In genomic region chr3:44762690-44763089, GRCh38 we compare ENCODE assay signal across 10 cellular contexts. TPM values are rescaled to one million over a fixed set of nuclear protein-coding genes. Genes with fewer than 3 reads are reported as not detected.
DNase-seq lines count a peak whose midpoint lies in the region; ATAC-seq and TF ChIP-seq lines count a peak whose summit lies in the region.
"Had no signal": no experiment of that assay in that cellular context is flagged by ENCODE, and none has a peak within 500 bp of the region (broad histone marks: within the 10 kb centered on the region; RNA-seq: fewer than 3 reads in every experiment).

No MANE protein-coding gene starts in this region.

- H3K27me3 Mint-ChIP-seq in activated T-cell treated with anti-CD3 and anti-CD28 coated beads, Interleukin-2, amount 50 U/mL, for 4 hours (ENCODE audit: low read depth) = no peaks in the 10 kb centered on the region

- H3K27me3 ChIP-seq in SU-DHL-6 (ENCODE audit: low read length) = no peaks in the 10 kb centered on the region
- no peaks in the 10 kb centered on the region for H3K27me3 ChIP-seq in fibroblast of lung (ENCODE audit: control insufficient read depth, insufficient read depth, low read length)
- H3K27me3 ChIP-seq in skeletal muscle satellite cell (ENCODE audit: control insufficient read depth, insufficient read depth, low read length) = no peaks in the 10 kb centered on the region

- DNase-seq in activated T-cell treated with anti-CD3 and anti-CD28 coated beads, Interleukin-2, amount 50 U/mL, for 4 hours = no peak
- DNase-seq in activated T-cell treated with anti-CD3 and anti-CD28 coated beads for 4 hours = no peak
- DNase-seq in fibroblast of lung (ENCODE audit: low read depth in 2 of 2) = no peak
- no peak for DNase-seq in RWPE1 (ENCODE audit: low spot score)
- no peak for DNase-seq in DMS53 (lab: John Stamatoyannopoulos, UW)
- DNase-seq: COR-L47; stimulated activated CD4-positive, alpha-beta T cell treated with anti-CD3 and anti-CD28 coated beads, Interleukin-4, amount 100 ng/mL, for 1 hour had no signal

- peaks cover 17% of the 10 kb centered on the region for H3K4me1 Mint-ChIP-seq in activated T-cell treated with anti-CD3 and anti-CD28 coated beads, Interleukin-2, amount 50 U/mL, for 4 hours (ENCODE audit: low read depth)

- H3K9me3 ChIP-seq in SU-DHL-6 (ENCODE audit: insufficient read depth, low read length) = no peaks in the 10 kb centered on the region
- no peaks in the 10 kb centered on the region for H3K9me3 ChIP-seq in fibroblast of lung (ENCODE audit: control insufficient read depth, insufficient read depth, low read depth, low read length)
- H3K9me3 ChIP-seq in skeletal muscle satellite cell (replicated peaks; ENCODE audit: low read length) = peaks cover 2% of the 10 kb centered on the region

- CTCF ChIA-PET in RWPE1 (lab: Yijun Ruan, JAX) = interaction anchor here (0.6 kb wide), 1 partner anchor 96 kb away, joined by 3 read pairs; no protein-coding TSS in a partner anchor

- H3K9me2 ChIP-seq in SU-DHL-6 (replicated peaks; ENCODE audit: insufficient read depth, low read length) = no peaks in the 10 kb centered on the region

- H3K36me3 ChIP-seq in SU-DHL-6 (ENCODE audit: low read length) (peaks cover 43% of the 10 kb centered on the region), fibroblast of lung (ENCODE audit: control insufficient read depth, insufficient read depth, low read length) (no peaks in the 10 kb centered on the region), skeletal muscle satellite cell (ENCODE audit: insufficient read depth, low read length) (peaks cover 8% of the 10 kb centered on the region)

- TF ChIP-seq CTCF in SU-DHL-6 (IDR thresholded peaks at IDR 0.05; ENCODE audit: insufficient read depth, low read length, poor library complexity, severe bottlenecking) (no peak), fibroblast of lung (conservative IDR thresholded peaks at IDR 0.05 in 1 of 2, IDR thresholded peaks at IDR 0.05 in 1 of 2; ENCODE audit: low read depth in 1 of 2, low read length in 2 of 2) (no peak), RWPE1 (conservative IDR thresholded peaks at IDR 0.05; ENCODE audit: low read depth) (no peak)

- H3K27ac ChIP-seq in SU-DHL-6 (ENCODE audit: low read depth, low read length) (peak overlapping the region; percentile 56; the same call in 1 of the 2 replicates), fibroblast of lung (ENCODE audit: insufficient read depth, low read length) (peak overlapping the region; percentile 87), RWPE1 (no peak overlapping the region)

- H3K9me3 Mint-ChIP-seq in activated T-cell treated with anti-CD3 and anti-CD28 coated beads, Interleukin-2, amount 50 U/mL, for 4 hours = peaks cover 5% of the 10 kb centered on the region

- H3K9ac ChIP-seq in SU-DHL-6 (ENCODE audit: low read length) (peak overlapping the region; percentile 80), fibroblast of lung (ENCODE audit: insufficient read depth, low read length) (peak overlapping the region; percentile 41), skeletal muscle satellite cell (ENCODE audit: low read depth, low read length) (peak overlapping the region; percentile 94)

- H3K4me3 ChIP-seq in SU-DHL-6 (ENCODE audit: insufficient read depth, low read length, poor library complexity, severe bottlenecking) (peak overlapping the region; percentile 86), fibroblast of lung (replicated peaks in 1 of 4; ENCODE audit: control extremely low read depth in 1 of 4, insufficient read depth in 1 of 4, low read depth in 3 of 4, low read length in 4 of 4) (peak overlapping the region; percentile 71 to 96 (median 86)), skeletal muscle satellite cell (ENCODE audit: low read length) (peak overlapping the region; percentile 84)

- no peaks in the 10 kb centered on the region for H4K20me1 ChIP-seq in SU-DHL-6 (ENCODE audit: low read depth, low read length)
- no peaks in the 10 kb centered on the region for H4K20me1 ChIP-seq in fibroblast of lung (ENCODE audit: control insufficient read depth, extremely low read depth, insufficient read depth, low read length)

- H2AFZ ChIP-seq in SU-DHL-6 (ENCODE audit: low read depth, low read length, severe bottlenecking) (peak overlapping the region; percentile 23), fibroblast of lung (ENCODE audit: low read length) (peak overlapping the region; percentile 96)

- no peak for ATAC-seq in activated T-cell treated with anti-CD3 and anti-CD28 coated beads, Interleukin-2, amount 50 U/mL, for 4 hours
- ATAC-seq in HG03135 (IDR thresholded peaks at IDR 0.05; ENCODE audit: unreplicated experiment) = no peak

- H3K79me2 ChIP-seq in SU-DHL-6 (ENCODE audit: insufficient read depth, low read length) = peaks cover 87% of the 10 kb centered on the region
- H3K79me2 ChIP-seq in fibroblast of lung (ENCODE audit: control insufficient read depth, insufficient read depth, low read length) = peaks cover 45% of the 10 kb centered on the region

- POLR2A ChIA-PET in RWPE1 (lab: Yijun Ruan, JAX; ENCODE audit: low non-redundant PET) = no interaction called here

- H3K4me2 ChIP-seq in SU-DHL-6 (ENCODE audit: low read depth, low read length, poor library complexity, severe bottlenecking) = peak overlapping the region; percentile 75
- peak overlapping the region; percentile 90 for H3K4me2 ChIP-seq in fibroblast of lung (ENCODE audit: extremely low read depth, insufficient read depth, low read length)
- peak overlapping the region; percentile 87 for H3K4me2 ChIP-seq in skeletal muscle satellite cell (ENCODE audit: low read length)

- H3K4me1 ChIP-seq in fibroblast of lung (ENCODE audit: control insufficient read depth, extremely low read depth, insufficient read depth, low read length) (peaks cover 5% of the 10 kb centered on the region), skeletal muscle satellite cell (ENCODE audit: control insufficient read depth, insufficient read depth, low read length) (peaks cover 7% of the 10 kb centered on the region)

- peaks cover 15% of the 10 kb centered on the region for H3K36me3 Mint-ChIP-seq in activated T-cell treated with anti-CD3 and anti-CD28 coated beads, Interleukin-2, amount 50 U/mL, for 4 hours (ENCODE audit: insufficient read depth)

- peak overlapping the region; percentile 89 for H3K4me3 Mint-ChIP-seq in activated T-cell treated with anti-CD3 and anti-CD28 coated beads, Interleukin-2, amount 50 U/mL, for 4 hours

- H3F3A ChIP-seq in SU-DHL-6 (ENCODE audit: insufficient read depth) = no peaks in the 10 kb centered on the region

RNA-seq across cellular contexts. Expression of gene KIF15, which starts 1.1 kb away (rescaled TPM):
- total RNA-seq in activated T-cell treated with anti-CD3 and anti-CD28 coated beads, Interleukin-2, amount 50 U/mL, for 4 hours = 1 to 10 TPM; 4.7 to 6.2 (median 6.1) TPM
- 2.1 and 3.8 TPM in 2 replicates for total RNA-seq in fibroblast of lung
- 3.1 and 9.4 TPM in 2 replicates for polyA plus RNA-seq in fibroblast of lung
- polyA plus RNA-seq in fibroblast of lung (2012) = 2.0 and 7.4 TPM in 2 replicates
- 0.24 and 2.0 TPM in 2 replicates for polyA minus RNA-seq in fibroblast of lung (ENCODE audit: low replicate concordance)
- 6.8 and 7.0 TPM in 2 replicates for total RNA-seq in skeletal muscle satellite cell (2012; rRNA removed)

RNA-seq across cellular contexts. Expression of gene KIAA1143, which starts 1.3 kb away (rescaled TPM):
- total RNA-seq in activated T-cell treated with anti-CD3 and anti-CD28 coated beads, Interleukin-2, amount 50 U/mL, for 4 hours = 10 to 100 TPM; 35.5 to 42.2 (median 40.7) TPM
- total RNA-seq in fibroblast of lung = 18.3 and 20.0 TPM in 2 replicates
- 16.0 and 18.9 TPM in 2 replicates for polyA plus RNA-seq in fibroblast of lung
- polyA plus RNA-seq in fibroblast of lung (2012) = 12.6 and 18.3 TPM in 2 replicates
- polyA minus RNA-seq in fibroblast of lung (ENCODE audit: low replicate concordance) = 4.4 and 5.6 TPM in 2 replicates
- total RNA-seq in skeletal muscle satellite cell (2012; rRNA removed) = 18.3 and 19.5 TPM in 2 replicates

RNA-seq across cellular contexts. Expression of gene ZNF501, which starts 33.3 kb away (rescaled TPM):
- total RNA-seq in activated T-cell treated with anti-CD3 and anti-CD28 coated beads, Interleukin-2, amount 50 U/mL, for 4 hours = 1 to 10 TPM; 2.2 to 3.0 (median 2.5) TPM
- 11.3 and 16.0 TPM in 2 replicates for total RNA-seq in fibroblast of lung
- 3.2 and 3.7 TPM in 2 replicates for polyA plus RNA-seq in fibroblast of lung
- polyA plus RNA-seq in fibroblast of lung (2012) = 2.7 and 3.0 TPM in 2 replicates
- 2.4 TPM in 1 of 2 replicates, not detected in the other for polyA minus RNA-seq in fibroblast of lung (ENCODE audit: low replicate concordance)
- 5.7 and 6.1 TPM in 2 replicates for total RNA-seq in skeletal muscle satellite cell (2012; rRNA removed)

RNA-seq across cellular contexts. Expression of gene ZNF502, which starts 50.2 kb away (rescaled TPM):
- total RNA-seq in activated T-cell treated with anti-CD3 and anti-CD28 coated beads, Interleukin-2, amount 50 U/mL, for 4 hours = 1 to 10 TPM; 2.3 to 3.0 (median 2.3) TPM
- 5.4 and 6.1 TPM in 2 replicates for total RNA-seq in fibroblast of lung
- 3.1 and 4.2 TPM in 2 replicates for polyA plus RNA-seq in fibroblast of lung
- polyA plus RNA-seq in fibroblast of lung (2012) = 2.2 and 2.8 TPM in 2 replicates
- 0.56 TPM in 1 of 2 replicates, not detected in the other for polyA minus RNA-seq in fibroblast of lung (ENCODE audit: low replicate concordance)
- 3.9 and 4.8 TPM in 2 replicates for total RNA-seq in skeletal muscle satellite cell (2012; rRNA removed)

Comparison
In these comparisons a context has a peak if more than half of its experiments do, and no peak if none do; other contexts are left out.
1. H3K9ac ChIP-seq: peak in every context shown above with its lines; median percentile 94 in skeletal muscle satellite cell; 80 in SU-DHL-6; 41 in fibroblast of lung.